Comparison of ENCODE assay signal across 1 cellular context in genomic region chr1:176206006-176206960, GRCh38.
TF ChIP-seq lines count a peak whose summit lies in the region.

No MANE protein-coding gene starts in this region.

TF ChIP-seq in K562, 482 proteins besides CTCF, POLR2A, EP300 and RAD21 (continued from another document and continues in another):
- TF ChIP-seq, protein P1, sequence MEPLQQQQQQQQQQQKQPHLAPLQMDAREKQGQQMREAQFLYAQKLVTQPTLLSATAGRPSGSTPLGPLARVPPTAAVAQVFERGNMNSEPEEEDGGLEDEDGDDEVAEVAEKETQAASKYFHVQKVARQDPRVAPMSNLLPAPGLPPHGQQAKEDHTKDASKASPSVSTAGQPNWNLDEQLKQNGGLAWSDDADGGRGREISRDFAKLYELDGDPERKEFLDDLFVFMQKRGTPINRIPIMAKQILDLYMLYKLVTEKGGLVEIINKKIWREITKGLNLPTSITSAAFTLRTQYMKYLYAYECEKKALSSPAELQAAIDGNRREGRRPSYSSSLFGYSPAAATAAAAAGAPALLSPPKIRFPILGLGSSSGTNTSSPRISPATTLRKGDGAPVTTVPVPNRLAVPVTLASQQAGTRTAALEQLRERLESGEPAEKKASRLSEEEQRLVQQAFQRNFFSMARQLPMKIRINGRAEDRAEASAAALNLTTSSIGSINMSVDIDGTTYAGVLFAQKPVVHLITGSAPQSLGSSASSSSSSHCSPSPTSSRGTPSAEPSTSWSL (CRISPR knock-in tag; IDR thresholded peaks at IDR 0.05; ENCODE audit: borderline replicate concordance): no peak
- TF ChIP-seq GABPA (tag; conservative IDR thresholded peaks at IDR 0.05; ENCODE audit: low read depth): no peak
- TF ChIP-seq ZBTB26 (CRISPR knock-in tag; IDR thresholded peaks at IDR 0.05): 0 out of 2 replicates have a peak, but pooled peaks have one; percentile 51
- no peak for TF ChIP-seq TBL1XR1 (IDR thresholded peaks at IDR 0.05; ENCODE audit: low read length in 2 of 2)
- TF ChIP-seq ZNF655 (CRISPR knock-in tag; IDR thresholded peaks at IDR 0.05): no peak
- TF ChIP-seq HINFP (tag; conservative IDR thresholded peaks at IDR 0.05; ENCODE audit: low read depth): no peak
- TF ChIP-seq GATA2 (CRISPR knock-in tag; IDR thresholded peaks at IDR 0.05): 0 out of 2 replicates have a peak, but pooled peaks have one; percentile 9
- TF ChIP-seq ZNF121 (CRISPR knock-in tag; conservative IDR thresholded peaks at IDR 0.05): no peak
- TF ChIP-seq POLR2B (IDR thresholded peaks at IDR 0.05; ENCODE audit: low read depth, partially characterized antibody): peak; percentile 45
- peak in 1 of 2 experiments; percentile 55; a peak in 1 of 4 replicates for TF ChIP-seq HDAC1 (IDR thresholded peaks at IDR 0.05)
- TF ChIP-seq ZNF311 (CRISPR knock-in tag; IDR thresholded peaks at IDR 0.05): no peak
- no peak for TF ChIP-seq ATF7 (IDR thresholded peaks at IDR 0.05)
- TF ChIP-seq NFYB (IDR thresholded peaks at IDR 0.05; ENCODE audit: extremely low read depth, insufficient read length): no peak
- TF ChIP-seq, protein P2, sequence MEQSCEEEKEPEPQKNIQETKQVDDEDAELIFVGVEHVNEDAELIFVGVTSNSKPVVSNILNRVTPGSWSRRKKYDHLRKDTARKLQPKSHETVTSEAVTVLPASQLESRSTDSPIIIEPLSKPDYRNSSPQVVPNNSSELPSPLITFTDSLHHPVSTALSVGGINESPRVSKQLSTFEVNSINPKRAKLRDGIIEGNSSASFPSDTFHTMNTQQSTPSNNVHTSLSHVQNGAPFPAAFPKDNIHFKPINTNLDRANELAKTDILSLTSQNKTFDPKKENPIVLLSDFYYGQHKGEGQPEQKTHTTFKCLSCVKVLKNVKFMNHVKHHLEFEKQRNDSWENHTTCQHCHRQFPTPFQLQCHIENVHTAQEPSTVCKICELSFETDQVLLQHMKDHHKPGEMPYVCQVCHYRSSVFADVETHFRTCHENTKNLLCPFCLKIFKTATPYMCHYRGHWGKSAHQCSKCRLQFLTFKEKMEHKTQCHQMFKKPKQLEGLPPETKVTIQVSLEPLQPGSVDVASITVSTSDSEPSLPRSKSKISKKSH (CRISPR knock-in tag; IDR thresholded peaks at IDR 0.05): no peak
- no peak for TF ChIP-seq NFRKB (IDR thresholded peaks at IDR 0.05; ENCODE audit: low read depth)
- TF ChIP-seq, protein P3, sequence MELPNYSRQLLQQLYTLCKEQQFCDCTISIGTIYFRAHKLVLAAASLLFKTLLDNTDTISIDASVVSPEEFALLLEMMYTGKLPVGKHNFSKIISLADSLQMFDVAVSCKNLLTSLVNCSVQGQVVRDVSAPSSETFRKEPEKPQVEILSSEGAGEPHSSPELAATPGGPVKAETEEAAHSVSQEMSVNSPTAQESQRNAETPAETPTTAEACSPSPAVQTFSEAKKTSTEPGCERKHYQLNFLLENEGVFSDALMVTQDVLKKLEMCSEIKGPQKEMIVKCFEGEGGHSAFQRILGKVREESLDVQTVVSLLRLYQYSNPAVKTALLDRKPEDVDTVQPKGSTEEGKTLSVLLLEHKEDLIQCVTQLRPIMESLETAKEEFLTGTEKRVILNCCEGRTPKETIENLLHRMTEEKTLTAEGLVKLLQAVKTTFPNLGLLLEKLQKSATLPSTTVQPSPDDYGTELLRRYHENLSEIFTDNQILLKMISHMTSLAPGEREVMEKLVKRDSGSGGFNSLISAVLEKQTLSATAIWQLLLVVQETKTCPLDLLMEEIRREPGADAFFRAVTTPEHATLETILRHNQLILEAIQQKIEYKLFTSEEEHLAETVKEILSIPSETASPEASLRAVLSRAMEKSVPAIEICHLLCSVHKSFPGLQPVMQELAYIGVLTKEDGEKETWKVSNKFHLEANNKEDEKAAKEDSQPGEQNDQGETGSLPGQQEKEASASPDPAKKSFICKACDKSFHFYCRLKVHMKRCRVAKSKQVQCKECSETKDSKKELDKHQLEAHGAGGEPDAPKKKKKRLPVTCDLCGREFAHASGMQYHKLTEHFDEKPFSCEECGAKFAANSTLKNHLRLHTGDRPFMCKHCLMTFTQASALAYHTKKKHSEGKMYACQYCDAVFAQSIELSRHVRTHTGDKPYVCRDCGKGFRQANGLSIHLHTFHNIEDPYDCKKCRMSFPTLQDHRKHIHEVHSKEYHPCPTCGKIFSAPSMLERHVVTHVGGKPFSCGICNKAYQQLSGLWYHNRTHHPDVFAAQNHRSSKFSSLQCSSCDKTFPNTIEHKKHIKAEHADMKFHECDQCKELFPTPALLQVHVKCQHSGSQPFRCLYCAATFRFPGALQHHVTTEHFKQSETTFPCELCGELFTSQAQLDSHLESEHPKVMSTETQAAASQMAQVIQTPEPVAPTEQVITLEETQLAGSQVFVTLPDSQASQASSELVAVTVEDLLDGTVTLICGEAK (IDR thresholded peaks at IDR 0.05): 0 out of 2 replicates have a peak, but pooled peaks have one; percentile 10
- TF ChIP-seq, protein P3 (CRISPR knock-in tag; IDR thresholded peaks at IDR 0.05): no peak
- no peak for TF ChIP-seq SP2 (IDR thresholded peaks at IDR 0.05; ENCODE audit: extremely low read depth, low read depth, low read length, poor library complexity, severe bottlenecking)
- TF ChIP-seq ZNF12 (CRISPR knock-in tag; IDR thresholded peaks at IDR 0.05): no peak
- TF ChIP-seq RBBP5 (IDR thresholded peaks at IDR 0.05; ENCODE audit: borderline replicate concordance, insufficient read depth, low read length, poor library complexity, severe bottlenecking): peak; percentile 90
- no peak for TF ChIP-seq ID3 (CRISPR knock-in tag; IDR thresholded peaks at IDR 0.05)
- TF ChIP-seq ID3 (tag; IDR thresholded peaks at IDR 0.05): no peak
- no peak for TF ChIP-seq CCNT2 (IDR thresholded peaks at IDR 0.05; ENCODE audit: borderline replicate concordance, extremely low read depth, insufficient read length, low read depth, low read length)
- TF ChIP-seq MNT (conservative IDR thresholded peaks at IDR 0.05): 0 out of 4 replicates have a peak, but pooled peaks of 1 of the 2 experiments have one; percentile 0
- peak; percentile 84 for TF ChIP-seq CHD1 (IDR thresholded peaks at IDR 0.05; ENCODE audit: low read length)
- TF ChIP-seq CEBPB (tag; IDR thresholded peaks at IDR 0.05): no peak
- TF ChIP-seq SRSF7 (optimal IDR thresholded peaks at IDR 0.05; ENCODE audit: low read depth, low read length): no peak
- no peak for TF ChIP-seq GTF2F1 (IDR thresholded peaks at IDR 0.05; ENCODE audit: low read depth, low read length)
- TF ChIP-seq ZNF561 (CRISPR knock-in tag; conservative IDR thresholded peaks at IDR 0.05): no peak
- no peak for TF ChIP-seq KHSRP (IDR thresholded peaks at IDR 0.05)
- TF ChIP-seq, protein P4, sequence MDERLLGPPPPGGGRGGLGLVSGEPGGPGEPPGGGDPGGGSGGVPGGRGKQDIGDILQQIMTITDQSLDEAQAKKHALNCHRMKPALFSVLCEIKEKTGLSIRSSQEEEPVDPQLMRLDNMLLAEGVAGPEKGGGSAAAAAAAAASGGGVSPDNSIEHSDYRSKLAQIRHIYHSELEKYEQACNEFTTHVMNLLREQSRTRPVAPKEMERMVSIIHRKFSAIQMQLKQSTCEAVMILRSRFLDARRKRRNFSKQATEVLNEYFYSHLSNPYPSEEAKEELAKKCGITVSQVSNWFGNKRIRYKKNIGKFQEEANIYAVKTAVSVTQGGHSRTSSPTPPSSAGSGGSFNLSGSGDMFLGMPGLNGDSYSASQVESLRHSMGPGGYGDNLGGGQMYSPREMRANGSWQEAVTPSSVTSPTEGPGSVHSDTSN (CRISPR knock-in tag; IDR thresholded peaks at IDR 0.05; ENCODE audit: low read depth): no peak
- TF ChIP-seq, protein P4 (tag; conservative IDR thresholded peaks at IDR 0.05; ENCODE audit: low read depth): no peak
- no peak for TF ChIP-seq IRF2 (CRISPR knock-in tag; IDR thresholded peaks at IDR 0.05)
- no peak for TF ChIP-seq PTBP1 (IDR thresholded peaks at IDR 0.05; ENCODE audit: low read depth, low read length)
